19 cellular contexts compared by ENCODE assay signal in genomic region chr9:126885089-126885753, GRCh38. TPM values are rescaled to one million over a fixed set of nuclear protein-coding genes. Genes with fewer than 3 reads are reported as not detected.
DNase-seq lines count a peak whose midpoint lies in the region; ATAC-seq and TF ChIP-seq lines count a peak whose summit lies in the region.
"Had no signal": no experiment of that assay in that cellular context is flagged by ENCODE, and none has a peak within 500 bp of the region (broad histone marks: within the 10 kb centered on the region; RNA-seq: fewer than 3 reads in every experiment).

No MANE protein-coding gene starts in this region.

- no peak for TF ChIP-seq CTCF in cardiac muscle cell (IDR thresholded peaks at IDR 0.05; ENCODE audit: low read depth, low read length)
- TF ChIP-seq CTCF in right atrium auricular region (IDR thresholded peaks at IDR 0.05): no peak
- no peak for TF ChIP-seq CTCF in epithelial cell of proximal tubule (conservative IDR thresholded peaks at IDR 0.05; ENCODE audit: low read depth, low read length)
- TF ChIP-seq CTCF in liver (IDR thresholded peaks at IDR 0.05; ENCODE audit: low read depth, low read length, missing input control): no peak

- ATAC-seq in activated naive CD8-positive, alpha-beta T cell treated with anti-CD3 and anti-CD28 coated beads, Interleukin-2, amount 50 U/mL, for 24 hours: no peak
- ATAC-seq: activated T-helper 17 cell treated with anti-CD3 and anti-CD28 coated beads, Interleukin-2, amount 50 U/mL, for 72 hours; GM12878 had no signal

- no peak overlapping the region for H3K4me3 Mint-ChIP-seq in activated naive CD8-positive, alpha-beta T cell treated with anti-CD3 and anti-CD28 coated beads, Interleukin-2, amount 50 U/mL, for 24 hours
- H3K4me3 Mint-ChIP-seq: activated T-helper 17 cell treated with anti-CD3 and anti-CD28 coated beads, Interleukin-2, amount 50 U/mL, for 72 hours; CD4-positive, alpha-beta memory T cell had no signal

- no peak for TF ChIP-seq RAD21 in liver (IDR thresholded peaks at IDR 0.05)

- H3K4me3 ChIP-seq in cardiac muscle cell: no peak overlapping the region
- no peak overlapping the region for H3K4me3 ChIP-seq in right atrium auricular region
- no peak overlapping the region for H3K4me3 ChIP-seq in epithelial cell of proximal tubule (ENCODE audit: low read depth, low read length)
- H3K4me3 ChIP-seq in liver (ENCODE audit: low read depth in 1 of 3, low read length in 3 of 3): no peak overlapping the region
- H3K4me3 ChIP-seq: A549, GM12878, lung, tibial artery had no signal

- H3K27ac Mint-ChIP-seq in activated naive CD8-positive, alpha-beta T cell treated with anti-CD3 and anti-CD28 coated beads, Interleukin-2, amount 50 U/mL, for 24 hours: no peak overlapping the region
- H3K27ac Mint-ChIP-seq: activated T-helper 17 cell treated with anti-CD3 and anti-CD28 coated beads, Interleukin-2, amount 50 U/mL, for 72 hours had no signal

- DNase-seq in cardiac muscle cell (ENCODE audit: low read depth in 1 of 2, low spot score in 1 of 2) (peak in 1 of 2 donors; percentile 45), right atrium auricular region (ENCODE audit: low spot score) (no peak), epithelial cell of proximal tubule (ENCODE audit: low read depth) (peak; percentile 31), OCI-M1 (lab: John Stamatoyannopoulos, UW) (no peak)
- no peak for DNase-seq in activated CD4-positive, alpha-beta T cell treated with anti-CD3 and anti-CD28 coated beads, Interleukin-2, amount 50 U/mL, for 4 hours
- DNase-seq in stimulated activated naive CD4-positive, alpha-beta T cell (lab: John Stamatoyannopoulos, UW): no peak
- no peak for DNase-seq in activated naive CD8-positive, alpha-beta T cell treated with anti-CD3 and anti-CD28 coated beads, Interleukin-2, amount 50 U/mL, for 24 hours
- DNase-seq: amniotic stem cell; CD4-positive, alpha-beta memory T cell; NCI-H748 treated with DMSO at 0.1 percent for 48 hours; stimulated activated CD4-positive, alpha-beta T cell treated with anti-CD3 and anti-CD28 coated beads, Interleukin-4, amount 100 ng/mL, for 24 hours; tibial artery; WERI-Rb-1 had no signal

- H3K36me3 ChIP-seq in cardiac muscle cell (peaks cover 15% of the 10 kb centered on the region), right atrium auricular region (peaks cover 15% of the 10 kb centered on the region), liver (ENCODE audit: control insufficient read depth in 4 of 4, insufficient read depth in 3 of 4, low read depth in 1 of 4, low read length in 3 of 4) (peaks cover under 1 to 9% (median 8%) of the 10 kb centered on the region in 4 donors)

- H3K9me3 Mint-ChIP-seq in activated naive CD8-positive, alpha-beta T cell treated with anti-CD3 and anti-CD28 coated beads, Interleukin-2, amount 50 U/mL, for 24 hours: no peaks in the 10 kb centered on the region
- H3K9me3 Mint-ChIP-seq: activated T-helper 17 cell treated with anti-CD3 and anti-CD28 coated beads, Interleukin-2, amount 50 U/mL, for 72 hours; CD4-positive, alpha-beta memory T cell; nephron progenitor cell had no signal

- H3K4me1 Mint-ChIP-seq in activated naive CD8-positive, alpha-beta T cell treated with anti-CD3 and anti-CD28 coated beads, Interleukin-2, amount 50 U/mL, for 24 hours: no peaks in the 10 kb centered on the region
- H3K4me1 Mint-ChIP-seq: activated T-helper 17 cell treated with anti-CD3 and anti-CD28 coated beads, Interleukin-2, amount 50 U/mL, for 72 hours; CD4-positive, alpha-beta memory T cell had no signal

- H3K27ac ChIP-seq in cardiac muscle cell: peak overlapping the region; percentile 41
- no peak overlapping the region for H3K27ac ChIP-seq in right atrium auricular region
- peak overlapping the region in 1 of 2 donors; percentile 47 for H3K27ac ChIP-seq in liver (ENCODE audit: low read depth in 1 of 2, low read length in 2 of 2)
- H3K27ac ChIP-seq: tibial artery, WERI-Rb-1 had no signal

- H3K27me3 Mint-ChIP-seq in activated naive CD8-positive, alpha-beta T cell treated with anti-CD3 and anti-CD28 coated beads, Interleukin-2, amount 50 U/mL, for 24 hours: no peaks in the 10 kb centered on the region
- H3K27me3 Mint-ChIP-seq: activated T-helper 17 cell treated with anti-CD3 and anti-CD28 coated beads, Interleukin-2, amount 50 U/mL, for 72 hours; CD4-positive, alpha-beta memory T cell had no signal

- H3K27me3 ChIP-seq in cardiac muscle cell (no peaks in the 10 kb centered on the region), right atrium auricular region (no peaks in the 10 kb centered on the region), liver (ENCODE audit: control insufficient read depth in 4 of 4, insufficient read depth in 4 of 4, low read length in 3 of 4) (no peaks in the 10 kb centered on the region)
- H3K27me3 ChIP-seq: tibial artery had no signal

- 74% methylated on average over 6 of the region's 6 CpGs for WGBS in liver

- H3K4me1 ChIP-seq in cardiac muscle cell (ENCODE audit: low read depth) (peaks cover 17% of the 10 kb centered on the region), right atrium auricular region (peaks cover 0 to 16% of the 10 kb centered on the region in 2 donors), liver (ENCODE audit: control insufficient read depth in 4 of 4, insufficient read depth in 4 of 4, low read length in 3 of 4) (peaks cover 0 to 10% (median 4%) of the 10 kb centered on the region in 4 donors)
- H3K4me1 ChIP-seq: tibial artery had no signal

- H3K9me3 ChIP-seq in cardiac muscle cell (ENCODE audit: low read depth): no peaks in the 10 kb centered on the region
- no peaks in the 10 kb centered on the region for H3K9me3 ChIP-seq in right atrium auricular region
- H3K9me3 ChIP-seq in liver (ENCODE audit: control insufficient read depth in 4 of 4, low read length in 3 of 4): no peaks in the 10 kb centered on the region
- H3K9me3 ChIP-seq: A549, tibial artery had no signal

- no peak overlapping the region for H3K9ac ChIP-seq in liver (ENCODE audit: low read depth in 1 of 2, low read length in 2 of 2)

- peaks cover 4% of the 10 kb centered on the region for H3K36me3 Mint-ChIP-seq in activated naive CD8-positive, alpha-beta T cell treated with anti-CD3 and anti-CD28 coated beads, Interleukin-2, amount 50 U/mL, for 24 hours (ENCODE audit: low read depth)

TF ChIP-seq in liver, 16 proteins besides CTCF, POLR2A, EP300 and RAD21:
- peak; percentile 68 to 79 for TF ChIP-seq HNF4A (conservative IDR thresholded peaks at IDR 0.05)
- TF ChIP-seq SP1 (IDR thresholded peaks at IDR 0.05): peak; percentile 59
- TF ChIP-seq HNF4G (IDR thresholded peaks at IDR 0.05): peak; percentile 58
- no peak for TF ChIP-seq TAF1 (conservative IDR thresholded peaks at IDR 0.05)
- TF ChIP-seq RXRA (IDR thresholded peaks at IDR 0.05): no peak
- TF ChIP-seq NR2F2 (IDR thresholded peaks at IDR 0.05): no peak
- TF ChIP-seq REST (IDR thresholded peaks at IDR 0.05): no peak
TF ChIP-seq in liver: peak in this region for 3.

RNA-seq across cellular contexts. Expression of gene ZBTB34, which starts 24.8 kb away (rescaled TPM):
- total RNA-seq in cardiac muscle cell (10.9 and 13.0 TPM in 2 replicates), right atrium auricular region (1 to 10 TPM; 3.5 to 6.2 TPM), epithelial cell of proximal tubule (3.6 and 6.5 TPM in 2 replicates), liver (1 to 10 TPM; 5.6 to 9.5 TPM)
- polyA plus RNA-seq in cardiac muscle cell (4.9 and 8.8 TPM in 2 replicates), liver (1 to 10 TPM; 1.1 to 1.2 TPM)

RNA-seq across cellular contexts. Expression of gene RALGPS1, which starts 29.4 kb away (rescaled TPM):
- total RNA-seq in cardiac muscle cell (16.1 and 18.1 TPM in 2 replicates), right atrium auricular region (10 to 100 TPM in 1 of 2 donors, 1 to 10 TPM in 1; 9.7 to 17.7 TPM), epithelial cell of proximal tubule (2.6 and 4.0 TPM in 2 replicates), liver (1 to 10 TPM; 2.1 to 2.7 TPM)
- polyA plus RNA-seq in cardiac muscle cell (14.1 and 15.7 TPM in 2 replicates), liver (1 to 10 TPM; 1.4 to 1.8 TPM)
